9 cellular contexts compared by ENCODE assay signal in the genomic region with DNA sequence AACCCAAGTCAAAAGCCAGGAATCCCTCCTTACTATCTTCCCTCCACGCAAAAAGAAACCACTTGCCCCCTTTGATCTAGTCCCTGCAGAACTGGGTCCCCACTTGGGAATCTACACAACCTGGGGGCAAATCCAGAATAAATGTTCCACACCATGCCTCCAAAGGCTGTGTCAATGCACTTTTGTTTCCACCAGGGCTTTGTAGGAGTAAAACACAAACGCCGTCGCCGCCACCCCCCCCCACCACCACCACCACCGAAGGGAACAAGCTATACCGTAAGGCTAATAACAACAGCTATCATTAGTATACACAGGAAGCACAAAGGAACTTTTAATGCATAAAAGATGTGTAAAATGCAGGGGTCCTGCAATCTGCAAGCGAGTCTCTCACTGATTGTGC. TPM values are rescaled to one million over a fixed set of nuclear protein-coding genes. Genes with fewer than 3 reads are reported as not detected.
DNase-seq lines count a peak whose midpoint lies in the region; ATAC-seq and TF ChIP-seq lines count a peak whose summit lies in the region.
"Had no signal": no experiment of that assay in that cellular context is flagged by ENCODE, and none has a peak within 500 bp of the region (broad histone marks: within the 10 kb centered on the region; RNA-seq: fewer than 3 reads in every experiment).

No MANE protein-coding gene starts in this region.

- peak overlapping the region; percentile 57 for H3K4me2 ChIP-seq in PC-9
- H3K4me2 ChIP-seq in skeletal muscle satellite cell (ENCODE audit: low read length), result peak overlapping the region; percentile 79

- no peaks in the 10 kb centered on the region for H4K20me1 ChIP-seq in PC-9 (ENCODE audit: insufficient read depth)

- peaks cover 5% of the 10 kb centered on the region for H3K36me3 Mint-ChIP-seq in T-helper 2 cell treated with Interferon-gamma antibody and Interleukin-4, amounts not matched to agents 5 μg/mL and 100 μg/mL, for 36 hours (ENCODE audit: low read depth)
- peaks cover 26% of the 10 kb centered on the region for H3K36me3 Mint-ChIP-seq in effector memory CD8-positive, alpha-beta T cell (ENCODE audit: insufficient read depth)

- H3K27me3 ChIP-seq in PC-9 (ENCODE audit: insufficient read depth, low read depth), result no peaks in the 10 kb centered on the region
- H3K27me3 ChIP-seq in skeletal muscle satellite cell (ENCODE audit: control insufficient read depth, insufficient read depth, low read length), result peaks cover 13% of the 10 kb centered on the region

- no peaks in the 10 kb centered on the region for H3K36me3 ChIP-seq in PC-9 (ENCODE audit: low read depth)
- no peaks in the 10 kb centered on the region for H3K36me3 ChIP-seq in skeletal muscle satellite cell (ENCODE audit: insufficient read depth, low read length)

- H3K4me1 ChIP-seq in PC-9 (replicated peaks; ENCODE audit: insufficient read depth) (peaks cover 10% of the 10 kb centered on the region), skeletal muscle satellite cell (ENCODE audit: control insufficient read depth, insufficient read depth, low read length) (peaks cover 54% of the 10 kb centered on the region)

- H3K9ac ChIP-seq in skeletal muscle satellite cell (ENCODE audit: low read depth, low read length), result no peak overlapping the region

- H3K9me3 Mint-ChIP-seq in T-helper 2 cell treated with Interferon-gamma antibody and Interleukin-4, amounts not matched to agents 5 μg/mL and 100 μg/mL, for 36 hours, result no peaks in the 10 kb centered on the region
- H3K9me3 Mint-ChIP-seq in effector memory CD8-positive, alpha-beta T cell, result no peaks in the 10 kb centered on the region

- POLR2A ChIA-PET in PC-9 (lab: Charles Lee; ENCODE audit: unreplicated experiment), result no interaction called here

- no peaks in the 10 kb centered on the region for H3F3A ChIP-seq in PC-9 (ENCODE audit: insufficient read depth, low read depth)

- no peak for ATAC-seq in effector memory CD8-positive, alpha-beta T cell (replicated peaks)

- H3K4me3 Mint-ChIP-seq in T-helper 2 cell treated with Interferon-gamma antibody and Interleukin-4, amounts not matched to agents 5 μg/mL and 100 μg/mL, for 36 hours, result peak overlapping the region; percentile 59
- H3K4me3 Mint-ChIP-seq in effector memory CD8-positive, alpha-beta T cell, result peak overlapping the region; percentile 65 to 75

- no peak overlapping the region for H3K4me3 ChIP-seq in PC-9
- no peak overlapping the region for H3K4me3 ChIP-seq in skeletal muscle satellite cell (ENCODE audit: low read length)

- no peak for DNase-seq in T-helper 2 cell treated with Interferon-gamma antibody and Interleukin-4, amounts not matched to agents 5 μg/mL and 100 μg/mL, for 36 hours (ENCODE audit: low spot score)
- no peak for DNase-seq in T-helper 2 cell
- DNase-seq in PC-9, result no peak
- no peak for DNase-seq in effector memory CD8-positive, alpha-beta T cell
- no peak for DNase-seq in OCI-M2 (lab: John Stamatoyannopoulos, UW; ENCODE audit: unreplicated experiment)
- DNase-seq in cortex of kidney (lab: John Stamatoyannopoulos, UW), result no peak
- DNase-seq in foreskin melanocyte, result no peak
- DNase-seq: NCI-H2081 treated with DMSO at 0.1 percent for 48 hours had no signal

- BruUV-seq in PC-9 (replicated peaks; lab: Mats Ljungman, UMichigan), result no TSS peak

- H3K9me2 ChIP-seq in PC-9 (ENCODE audit: insufficient read depth), result no peaks in the 10 kb centered on the region

- H3K27ac ChIP-seq in PC-9, result no peak overlapping the region

- peaks cover 35% of the 10 kb centered on the region for H3K4me1 Mint-ChIP-seq in T-helper 2 cell treated with Interferon-gamma antibody and Interleukin-4, amounts not matched to agents 5 μg/mL and 100 μg/mL, for 36 hours (ENCODE audit: low read depth)
- peaks cover 35 to 47% of the 10 kb centered on the region in 2 donors for H3K4me1 Mint-ChIP-seq in effector memory CD8-positive, alpha-beta T cell (ENCODE audit: low read depth in 2 of 2)

- H2AFZ ChIP-seq in PC-9, result no peak overlapping the region

- TF ChIP-seq CTCF in PC-9 (conservative IDR thresholded peaks at IDR 0.05), result no peak

- H3K27ac Mint-ChIP-seq in T-helper 2 cell treated with Interferon-gamma antibody and Interleukin-4, amounts not matched to agents 5 μg/mL and 100 μg/mL, for 36 hours, result no peak overlapping the region
- H3K27ac Mint-ChIP-seq in effector memory CD8-positive, alpha-beta T cell, result peak overlapping the region; percentile 78 to 91

- CTCF ChIA-PET in PC-9 (lab: Charles Lee), result no interaction called here

- H3K27me3 Mint-ChIP-seq in T-helper 2 cell treated with Interferon-gamma antibody and Interleukin-4, amounts not matched to agents 5 μg/mL and 100 μg/mL, for 36 hours (ENCODE audit: low read depth), result no peaks in the 10 kb centered on the region
- no peaks in the 10 kb centered on the region for H3K27me3 Mint-ChIP-seq in effector memory CD8-positive, alpha-beta T cell

- peaks cover 62% of the 10 kb centered on the region for H3K79me2 ChIP-seq in PC-9 (ENCODE audit: low read depth)

- intact Hi-C loops in PC-9 (cut with micrococcal nuclease; ENCODE audit: unreplicated experiment), result no loop called here

- H3K9me3 ChIP-seq in PC-9 (ENCODE audit: insufficient read depth, low read depth) (no peaks in the 10 kb centered on the region), skeletal muscle satellite cell (replicated peaks; ENCODE audit: low read length) (no peaks in the 10 kb centered on the region)

RNA-seq across cellular contexts. Expression of gene BCOR, which starts 13.3 kb away (rescaled TPM):
- total RNA-seq in PC-9 (2021), result 0.68 and 1.5 TPM in 2 replicates
- total RNA-seq in skeletal muscle satellite cell (2012; rRNA removed), result 5.6 and 7.0 TPM in 2 replicates
